Comparison of ENCODE assay signal across 10 cellular contexts in genomic region chr17:5585814-5586558, GRCh38. TPM values are rescaled to one million over a fixed set of nuclear protein-coding genes. Genes with fewer than 3 reads are reported as not detected.
DNase-seq lines count a peak whose midpoint lies in the region; ATAC-seq and TF ChIP-seq lines count a peak whose summit lies in the region.
"Had no signal": no experiment of that assay in that cellular context is flagged by ENCODE, and none has a peak within 500 bp of the region (broad histone marks: within the 10 kb centered on the region; RNA-seq: fewer than 3 reads in every experiment).

No MANE protein-coding gene starts in this region.

- peak overlapping the region; percentile 98 for H3K27ac Mint-ChIP-seq in activated naive CD4-positive, alpha-beta T cell treated with anti-CD3 and anti-CD28 coated beads for 36 hours

- no peak for ATAC-seq in GM18502 (IDR thresholded peaks at IDR 0.05; ENCODE audit: poor library complexity, unreplicated experiment)

- no peaks in the 10 kb centered on the region for H3K9me3 Mint-ChIP-seq in activated naive CD4-positive, alpha-beta T cell treated with anti-CD3 and anti-CD28 coated beads for 36 hours

- peak overlapping the region; percentile 29 for H3K4me3 Mint-ChIP-seq in activated naive CD4-positive, alpha-beta T cell treated with anti-CD3 and anti-CD28 coated beads for 36 hours

- peak overlapping the region in 3 of 4 donors; percentile 92 to 95 (median 92) for H3K27ac ChIP-seq in esophagus squamous epithelium
- peak overlapping the region in 2 of 3 donors; percentile 73 to 88 for H3K27ac ChIP-seq in thyroid gland
- H3K27ac ChIP-seq in substantia nigra (ENCODE audit: low read depth, low read length, poor library complexity, severe bottlenecking), result no peak overlapping the region

- peaks cover 31 to 57% (median 36%) of the 10 kb centered on the region in 3 donors for H3K4me1 ChIP-seq in esophagus squamous epithelium
- peaks cover 15 to 32% of the 10 kb centered on the region in 2 donors for H3K4me1 ChIP-seq in thyroid gland

- no peak for TF ChIP-seq CTCF in esophagus squamous epithelium (IDR thresholded peaks at IDR 0.05)
- no peak for TF ChIP-seq CTCF in thyroid gland (IDR thresholded peaks at IDR 0.05)

- H3K27me3 ChIP-seq in esophagus squamous epithelium (peaks cover 0 to 5% (median 0%) of the 10 kb centered on the region in 4 donors), thyroid gland (no peaks in the 10 kb centered on the region)

- intact Hi-C loops in activated naive CD4-positive, alpha-beta T cell treated with anti-CD3 and anti-CD28 coated beads for 36 hours (cut with micrococcal nuclease), result loop anchor here (2.0 to 10.0 kb wide), 6 partner anchors 59 to 857 kb away; partner anchors contain the start of gene ZNF594
- intact Hi-C loops in esophagus squamous epithelium (cut with DNase I), result loop anchor here (5.0 kb wide), 1 partner anchor 836 kb away; no protein-coding TSS in a partner anchor
- intact Hi-C loops in thyroid gland (cut with DNase I), result no loop called here

- peaks cover 52% of the 10 kb centered on the region for H3K4me1 Mint-ChIP-seq in activated naive CD4-positive, alpha-beta T cell treated with anti-CD3 and anti-CD28 coated beads for 36 hours (ENCODE audit: low read depth)

- H3K4me3 ChIP-seq in esophagus squamous epithelium, result no peak overlapping the region
- H3K4me3 ChIP-seq in thyroid gland (replicated peaks in 1 of 3), result no peak overlapping the region
- H3K4me3 ChIP-seq: SK-N-MC had no signal

- H3K27me3 Mint-ChIP-seq in activated naive CD4-positive, alpha-beta T cell treated with anti-CD3 and anti-CD28 coated beads for 36 hours (ENCODE audit: low read depth), result no peaks in the 10 kb centered on the region

- no peak for TF ChIP-seq POLR2A in esophagus squamous epithelium (IDR thresholded peaks at IDR 0.05)
- TF ChIP-seq POLR2A in thyroid gland (IDR thresholded peaks at IDR 0.05), result no peak

- peak; percentile 54 for DNase-seq in activated naive CD4-positive, alpha-beta T cell treated with anti-CD3 and anti-CD28 coated beads for 36 hours
- no peak for DNase-seq in activated naive CD4-positive, alpha-beta T cell (lab: John Stamatoyannopoulos, UW)
- DNase-seq in RPMI7951 (ENCODE audit: low read depth), result peak; percentile 45
- no peak for DNase-seq in esophagus squamous epithelium (lab: John Stamatoyannopoulos, UW)
- peak; percentile 15 to 19 for DNase-seq in thyroid gland
- DNase-seq in substantia nigra (lab: John Stamatoyannopoulos, UW), result no peak
- DNase-seq in stimulated activated CD4-positive, alpha-beta T cell treated with anti-CD3 and anti-CD28 coated beads, Interleukin-2, amount 100 ng/mL, for 48 hours, result no peak
- DNase-seq: DND-41 had no signal

- CTCF ChIA-PET in activated naive CD4-positive, alpha-beta T cell treated with anti-CD3 and anti-CD28 coated beads for 36 hours (lab: Charles Lee), result interaction anchor here (0.8 to 0.9 kb wide), 3 partner anchors 114 to 840 kb away, joined by 3 to 6 read pairs (median 3); no protein-coding TSS in a partner anchor

- peaks cover 13% of the 10 kb centered on the region for H3K36me3 Mint-ChIP-seq in activated naive CD4-positive, alpha-beta T cell treated with anti-CD3 and anti-CD28 coated beads for 36 hours (ENCODE audit: low read depth)

- WGBS in esophagus squamous epithelium, 2 donors, result 5 to 10% methylated on average over 7 to 11 of the region's 11 CpGs
- WGBS in thyroid gland, 2 donors, result 25% methylated on average over 11 of the region's 11 CpGs

- H3K36me3 ChIP-seq in esophagus squamous epithelium (peaks cover 0 to 13% (median 0%) of the 10 kb centered on the region in 3 donors), thyroid gland (peaks cover 0 to 9% of the 10 kb centered on the region in 2 donors)

- H3K9me3 ChIP-seq in esophagus squamous epithelium (no peaks in the 10 kb centered on the region), thyroid gland (no peaks in the 10 kb centered on the region)

RNA-seq across cellular contexts. Expression of gene NLRP1, which starts 1.7 kb away (rescaled TPM):
- total RNA-seq in activated naive CD4-positive, alpha-beta T cell treated with anti-CD3 and anti-CD28 coated beads for 36 hours, result 10 to 100 TPM; 44.9 to 49.4 TPM
- 9.3 and 10.1 TPM in 2 replicates for total RNA-seq in RPMI7951 (2014; rRNA removed; shearing (Covaris generic))
- 10 to 100 TPM; 10.4 to 33.4 (median 14.3) TPM for total RNA-seq in esophagus squamous epithelium
- total RNA-seq in thyroid gland, result 10 to 100 TPM; 28.4 to 36.7 (median 31.8) TPM

Comparison
In these comparisons a context has a peak if more than half of its experiments do, and no peak if none do; other contexts are left out.
1. DNase-seq: peak in activated naive CD4-positive, alpha-beta T cell treated with anti-CD3 and anti-CD28 coated beads for 36 hours (single experiment), RPMI7951 (single experiment) and thyroid gland (2 of 2); none in activated naive CD4-positive, alpha-beta T cell (0 of 4), esophagus squamous epithelium (single experiment), substantia nigra (0 of 49) and stimulated activated CD4-positive, alpha-beta T cell treated with anti-CD3 and anti-CD28 coated beads, Interleukin-2, amount 100 ng/mL, for 48 hours (0 of 2).